In genomic region chr10:75432763-75433162, GRCh38 we compare ENCODE assay signal across 12 cellular contexts. TPM values are rescaled to one million over a fixed set of nuclear protein-coding genes. Genes with fewer than 3 reads are reported as not detected.
"Had no signal": no experiment of that assay in that cellular context is flagged by ENCODE, and none has a peak within 500 bp of the region (broad histone marks: within the 10 kb centered on the region; RNA-seq: fewer than 3 reads in every experiment).

No MANE protein-coding gene starts in this region.

- ATAC-seq: left lung; stimulated activated naive B cell treated with anti-CD40 and anti-IgM and Interleukin-4, amounts not matched to agents 10 μg/mL and 1 μg/mL and 100 μg/mL, for 72 hours had no signal

- DNase-seq: activated B cell treated with CpG ODN at 0.5 μM for 24 hours; activated CD4-positive, alpha-beta T cell treated with anti-CD3 and anti-CD28 coated beads, Interleukin-2, amount 10 ng/mL, durations not matched to agents 24 days and 14 days; activated naive CD4-positive, alpha-beta T cell treated with anti-CD3 and anti-CD28 coated beads, Interleukin-2, amount 10 ng/mL, durations not matched to agents 7 days and 5 days; effector CD8-positive, alpha-beta T cell; left lung; mesenchymal stem cell; stimulated activated naive B cell treated with anti-CD40 and anti-IgM and Interleukin-4, amounts not matched to agents 10 μg/mL and 1 μg/mL and 100 μg/mL, for 72 hours had no signal

- H3K4me1 Mint-ChIP-seq: activated CD4-positive, alpha-beta T cell treated with anti-CD3 and anti-CD28 coated beads, Interleukin-2, amount 10 ng/mL, durations not matched to agents 24 days and 14 days had no signal

- H3K27me3 ChIP-seq: left lung, right atrium auricular region, tibial nerve had no signal

- H3K27ac Mint-ChIP-seq: activated B cell treated with CpG ODN at 0.5 μM for 24 hours; activated CD4-positive, alpha-beta T cell treated with anti-CD3 and anti-CD28 coated beads, Interleukin-2, amount 10 ng/mL, durations not matched to agents 24 days and 14 days; stimulated activated naive B cell treated with anti-CD40 and anti-IgM and Interleukin-4, amounts not matched to agents 10 μg/mL and 1 μg/mL and 100 μg/mL, for 72 hours; T-helper 1 cell treated with Interleukin-12 subunit alpha and Interleukin-12 subunit beta and Interleukin-4 antibody, amounts not matched to agents 30 μg/mL and 1 μg/mL, for 36 hours had no signal

- H3K4me3 ChIP-seq: cardiac muscle cell had no signal

- H3K27ac ChIP-seq: cardiac muscle cell, epithelial cell of prostate, left lung, right atrium auricular region had no signal

- H3K9me3 Mint-ChIP-seq: activated B cell treated with CpG ODN at 0.5 μM for 24 hours; activated CD4-positive, alpha-beta T cell treated with anti-CD3 and anti-CD28 coated beads, Interleukin-2, amount 10 ng/mL, durations not matched to agents 24 days and 14 days; activated naive CD4-positive, alpha-beta T cell treated with anti-CD3 and anti-CD28 coated beads, Interleukin-2, amount 10 ng/mL, durations not matched to agents 7 days and 5 days; stimulated activated naive B cell treated with anti-CD40 and anti-IgM and Interleukin-4, amounts not matched to agents 10 μg/mL and 1 μg/mL and 100 μg/mL, for 72 hours; T-helper 1 cell treated with Interleukin-12 subunit alpha and Interleukin-12 subunit beta and Interleukin-4 antibody, amounts not matched to agents 30 μg/mL and 1 μg/mL, for 36 hours had no signal

- H3K4me3 Mint-ChIP-seq: activated B cell treated with CpG ODN at 0.5 μM for 24 hours; activated CD4-positive, alpha-beta T cell treated with anti-CD3 and anti-CD28 coated beads, Interleukin-2, amount 10 ng/mL, durations not matched to agents 24 days and 14 days; activated naive CD4-positive, alpha-beta T cell treated with anti-CD3 and anti-CD28 coated beads, Interleukin-2, amount 10 ng/mL, durations not matched to agents 7 days and 5 days; stimulated activated naive B cell treated with anti-CD40 and anti-IgM and Interleukin-4, amounts not matched to agents 10 μg/mL and 1 μg/mL and 100 μg/mL, for 72 hours; T-helper 1 cell treated with Interleukin-12 subunit alpha and Interleukin-12 subunit beta and Interleukin-4 antibody, amounts not matched to agents 30 μg/mL and 1 μg/mL, for 36 hours had no signal

- H3K36me3 ChIP-seq: cardiac muscle cell, left lung, right atrium auricular region, tibial nerve had no signal

- H3K36me3 Mint-ChIP-seq: activated naive CD4-positive, alpha-beta T cell treated with anti-CD3 and anti-CD28 coated beads, Interleukin-2, amount 10 ng/mL, durations not matched to agents 7 days and 5 days; stimulated activated naive B cell treated with anti-CD40 and anti-IgM and Interleukin-4, amounts not matched to agents 10 μg/mL and 1 μg/mL and 100 μg/mL, for 72 hours had no signal

- H3K9me3 ChIP-seq: left lung, right atrium auricular region, tibial nerve had no signal

RNA-seq across cellular contexts. Expression of gene LRMDA, which starts 1.3 kb away (rescaled TPM):
- total RNA-seq: activated B cell treated with CpG ODN at 0.5 μM for 24 hours; activated CD4-positive, alpha-beta T cell treated with anti-CD3 and anti-CD28 coated beads, Interleukin-2, amount 10 ng/mL, durations not matched to agents 24 days and 14 days had no signal

RNA-seq across cellular contexts. Expression of gene ZNF503, which starts 31.2 kb away (rescaled TPM):
- total RNA-seq: activated B cell treated with CpG ODN at 0.5 μM for 24 hours had no signal
